Comparison of ENCODE assay signal across 8 cellular contexts in genomic region chrX:104113237-104113965, GRCh38. TPM values are rescaled to one million over a fixed set of nuclear protein-coding genes. Genes with fewer than 3 reads are reported as not detected.
DNase-seq lines count a peak whose midpoint lies in the region; ATAC-seq and TF ChIP-seq lines count a peak whose summit lies in the region.

No MANE protein-coding gene starts in this region.

- H3K36me3 Mint-ChIP-seq in activated CD4-positive, alpha-beta memory T cell treated with anti-CD3 and anti-CD28 coated beads for 36 hours: no peaks in the 10 kb centered on the region

- H3K27me3 ChIP-seq in ACC112 (ENCODE audit: insufficient read depth, low read length) (no peaks in the 10 kb centered on the region; the same call in 1 of the 2 replicates), mesendoderm (ENCODE audit: insufficient read depth, low read length, poor library complexity) (no peaks in the 10 kb centered on the region)

- no peak overlapping the region for H2BK5ac ChIP-seq in mesendoderm (ENCODE audit: low read length)

- ATAC-seq in HG03097 (IDR thresholded peaks at IDR 0.05; ENCODE audit: low FRiP score, unreplicated experiment): peak; percentile 44

- POLR2A ChIA-PET in activated CD4-positive, alpha-beta memory T cell treated with anti-CD3 and anti-CD28 coated beads for 36 hours (lab: Charles Lee): interaction anchor here (1.8 kb wide), 1 partner anchor 43 kb away, joined by 5 read pairs; the partner anchor contains the start of gene SLC25A53

- H3K18ac ChIP-seq in mesendoderm (ENCODE audit: low read length): no peak overlapping the region

- H3K9ac ChIP-seq in mesendoderm (ENCODE audit: low read length): peak overlapping the region; percentile 50

- H3K36me3 ChIP-seq in ACC112 (ENCODE audit: insufficient read depth, low read length) (no peaks in the 10 kb centered on the region), mesendoderm (ENCODE audit: control insufficient read depth, insufficient read depth, low read length) (no peaks in the 10 kb centered on the region)

- peak overlapping the region; percentile 49 for H3K27ac Mint-ChIP-seq in activated CD4-positive, alpha-beta memory T cell treated with anti-CD3 and anti-CD28 coated beads for 36 hours

- no peaks in the 10 kb centered on the region for H3K79me1 ChIP-seq in mesendoderm (ENCODE audit: low read length)

- H4K8ac ChIP-seq in mesendoderm (ENCODE audit: low read depth, low read length): no peak overlapping the region

- peak overlapping the region; percentile 79 for H3K4me3 Mint-ChIP-seq in activated CD4-positive, alpha-beta memory T cell treated with anti-CD3 and anti-CD28 coated beads for 36 hours

- peak; percentile 49 for TF ChIP-seq CTCF in GM13977 (IDR thresholded peaks at IDR 0.05; ENCODE audit: extremely low read depth, insufficient read depth, missing control alignments)

- H2BK15ac ChIP-seq in mesendoderm (replicated peaks; ENCODE audit: low read depth): no peak overlapping the region

- no CpG with 5 or more reads among the region's 22 CpGs for WGBS in mesendoderm (ENCODE audit: extremely low coverage, insufficient coverage, low lambda C conversion rate)

- H3K4me2 ChIP-seq in mesendoderm (ENCODE audit: low read length): peak overlapping the region; percentile 61

- H2AFZ ChIP-seq in ACC112 (ENCODE audit: low read length, unreplicated experiment): peak overlapping the region; percentile 50

- peaks cover 44% of the 10 kb centered on the region for H3K4me1 Mint-ChIP-seq in activated CD4-positive, alpha-beta memory T cell treated with anti-CD3 and anti-CD28 coated beads for 36 hours (ENCODE audit: low read depth)

- intact Hi-C loops in activated CD4-positive, alpha-beta memory T cell treated with anti-CD3 and anti-CD28 coated beads for 36 hours (cut with micrococcal nuclease): loop anchor here (2.0 to 5.0 kb wide), 4 partner anchors 195 to 581 kb away; partner anchors contain the start of gene MORF4L2

- H2AK5ac ChIP-seq in mesendoderm (ENCODE audit: low read length): no peak overlapping the region

- H3K9me3 Mint-ChIP-seq in activated CD4-positive, alpha-beta memory T cell treated with anti-CD3 and anti-CD28 coated beads for 36 hours: no peaks in the 10 kb centered on the region

- H3K4me3 ChIP-seq in ACC112 (ENCODE audit: low read depth, low read length) (peak overlapping the region; percentile 86), mesendoderm (ENCODE audit: low read length) (peak overlapping the region; percentile 37)

- CTCF ChIA-PET in activated CD4-positive, alpha-beta memory T cell treated with anti-CD3 and anti-CD28 coated beads for 36 hours (lab: Charles Lee): interaction anchor here (0.7 to 3.5 kb wide), 10 partner anchors 10 to 268 kb away, joined by 3 to 25 read pairs (median 6); partner anchors contain the start of gene SLC25A53

- no peak overlapping the region for H2BK120ac ChIP-seq in mesendoderm (ENCODE audit: low read depth, low read length)

- in situ Hi-C loops in GM13977 (cut with MboI; ENCODE audit: low pct_unique_long_range_greater_than_20kb, low sequenced_read_pairs, unreplicated experiment): loop anchor here (25.0 kb wide), 1 partner anchor 276 kb away; the partner anchor contains the start of gene RAB9B

- no peaks in the 10 kb centered on the region for H3K4me1 ChIP-seq in ACC112 (ENCODE audit: control insufficient read depth, insufficient read depth, low read length, unreplicated experiment)
- H3K4me1 ChIP-seq in mesendoderm (ENCODE audit: control insufficient read depth, low read depth, low read length): no peaks in the 10 kb centered on the region

- no peaks in the 10 kb centered on the region for H3K27me3 Mint-ChIP-seq in activated CD4-positive, alpha-beta memory T cell treated with anti-CD3 and anti-CD28 coated beads for 36 hours

- H3K23ac ChIP-seq in mesendoderm (ENCODE audit: low read length): no peak overlapping the region

- no peaks in the 10 kb centered on the region for H3K79me2 ChIP-seq in ACC112 (ENCODE audit: control insufficient read depth, insufficient read depth, low read length, unreplicated experiment)
- no peaks in the 10 kb centered on the region for H3K79me2 ChIP-seq in mesendoderm (ENCODE audit: control insufficient read depth, insufficient read depth, low read length)

- H3K27ac ChIP-seq in ACC112 (ENCODE audit: low read depth, low read length): no peak overlapping the region
- no peak overlapping the region for H3K27ac ChIP-seq in mesendoderm (ENCODE audit: low read depth, low read length)

- DNase-seq in GM13977 (ENCODE audit: low spot score) (peak; percentile 49), NCI-H226 (peak; percentile 16), mesendoderm (peak; percentile 83)
- peak; percentile 70 for DNase-seq in activated CD4-positive, alpha-beta memory T cell treated with anti-CD3 and anti-CD28 coated beads for 36 hours
- peak; percentile 23 for DNase-seq in effector CD8-positive, alpha-beta T cell (lab: John Stamatoyannopoulos, UW)
- peak; percentile 9 to 13 for DNase-seq in stimulated activated CD8-positive, alpha-beta memory T cell treated with anti-CD3 and anti-CD28 coated beads, Interleukin-4, amount 100 ng/mL, for 4 hours (ENCODE audit: low read depth in 2 of 2, low spot score in 1 of 2)

- no peak overlapping the region for H3K4ac ChIP-seq in mesendoderm (ENCODE audit: low read depth, low read length)

- peak overlapping the region; percentile 67 for H3K56ac ChIP-seq in mesendoderm (ENCODE audit: low read length)

- H4K5ac ChIP-seq in mesendoderm (ENCODE audit: low read length): no peak overlapping the region

RNA-seq across cellular contexts. Expression of gene ZCCHC18, which starts 1.1 kb away (rescaled TPM):
- under 1 TPM; 0.36 to 0.77 TPM for total RNA-seq in activated CD4-positive, alpha-beta memory T cell treated with anti-CD3 and anti-CD28 coated beads for 36 hours
- 0.97 TPM for polyA plus RNA-seq in mesendoderm (2013, experiment 1 of 2)
- 1.2 TPM for polyA plus RNA-seq in mesendoderm (2013, experiment 2 of 2)

RNA-seq across cellular contexts. Expression of gene TMSB15C, which starts 37.4 kb away (rescaled TPM):
- total RNA-seq in activated CD4-positive, alpha-beta memory T cell treated with anti-CD3 and anti-CD28 coated beads for 36 hours: 1 to 10 TPM; 1.6 to 2.7 TPM
- 2.0 TPM for polyA plus RNA-seq in mesendoderm (2013, experiment 1 of 2)
- 2.0 TPM for polyA plus RNA-seq in mesendoderm (2013, experiment 2 of 2)

RNA-seq across cellular contexts. Expression of gene SLC25A53, which starts 43.4 kb away (rescaled TPM):
- total RNA-seq in activated CD4-positive, alpha-beta memory T cell treated with anti-CD3 and anti-CD28 coated beads for 36 hours: 1 to 10 TPM; 3.6 to 4.2 TPM
- 2.6 TPM for polyA plus RNA-seq in mesendoderm (2013, experiment 1 of 2)
- polyA plus RNA-seq in mesendoderm (2013, experiment 2 of 2): 3.1 TPM

RNA-seq across cellular contexts. Expression of gene FAM199X, which starts 52.9 kb away (rescaled TPM):
- total RNA-seq in activated CD4-positive, alpha-beta memory T cell treated with anti-CD3 and anti-CD28 coated beads for 36 hours: 1 to 10 TPM; 8.3 to 9.1 TPM
- polyA plus RNA-seq in mesendoderm (2013, experiment 1 of 2): 10.6 TPM
- polyA plus RNA-seq in mesendoderm (2013, experiment 2 of 2): 10.6 TPM

Comparison
In these comparisons a context has a peak if more than half of its experiments do, and no peak if none do; other contexts are left out.
1. DNase-seq: peak in every context shown above with its lines; median percentile 83 in mesendoderm; 70 in activated CD4-positive, alpha-beta memory T cell treated with anti-CD3 and anti-CD28 coated beads for 36 hours; 49 in GM13977; 23 in effector CD8-positive, alpha-beta T cell; 16 in NCI-H226; 11 in stimulated activated CD8-positive, alpha-beta memory T cell treated with anti-CD3 and anti-CD28 coated beads, Interleukin-4, amount 100 ng/mL, for 4 hours.